In the genomic region with DNA sequence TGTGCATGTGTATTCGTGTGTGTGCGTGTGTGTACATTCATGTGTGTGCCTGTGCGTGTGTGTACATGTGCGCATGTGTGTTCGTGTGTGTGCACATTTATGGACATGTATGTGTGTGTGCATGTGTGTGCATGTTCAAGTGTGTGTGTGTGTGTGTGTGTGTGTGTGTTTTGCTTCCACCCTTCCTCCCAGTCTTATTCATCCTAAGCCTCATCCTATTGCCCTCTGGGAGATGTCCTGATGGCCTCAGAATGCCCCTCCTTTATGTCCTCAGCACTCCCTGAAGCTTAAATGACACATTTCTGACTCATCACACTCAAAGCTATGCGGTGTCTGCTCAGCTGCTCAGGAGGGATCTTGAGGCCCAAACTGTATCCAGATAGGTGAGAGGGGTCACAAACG, we compare ENCODE assay signal across 12 cellular contexts.
DNase-seq lines count a peak whose midpoint lies in the region; ATAC-seq and TF ChIP-seq lines count a peak whose summit lies in the region.
"Had no signal": no experiment of that assay in that cellular context is flagged by ENCODE, and none has a peak within 500 bp of the region (broad histone marks: within the 10 kb centered on the region; RNA-seq: fewer than 3 reads in every experiment).

No MANE protein-coding gene starts in this region.

- H3K4me2 ChIP-seq in mesendoderm (ENCODE audit: low read length): no peak overlapping the region

- intact Hi-C loops in Caco-2 (cut with micrococcal nuclease; ENCODE audit: unreplicated experiment): no loop called here
- intact Hi-C loops in body of pancreas (cut with DNase I): no loop called here

- POLR2A ChIA-PET in Caco-2 (lab: Charles Lee): interaction anchor here (0.5 kb wide), 1 partner anchor 48 kb away, joined by 3 read pairs; no protein-coding TSS in a partner anchor

- no peak overlapping the region for H3K56ac ChIP-seq in mesendoderm (ENCODE audit: low read length)

- H3K18ac ChIP-seq in mesendoderm (ENCODE audit: low read length): no peak overlapping the region

- DNase-seq in Caco-2: peak in 1 of 2 experiments; percentile 23
- peak; percentile 94 for DNase-seq in HT1080 (ENCODE audit: low read depth)
- peak; percentile 62 for DNase-seq in astrocyte of the hippocampus (ENCODE audit: low read depth, low spot score)
- DNase-seq in mesendoderm: peak; percentile 84
- no peak for DNase-seq in foreskin melanocyte
- DNase-seq in body of pancreas: no peak
- DNase-seq in activated naive CD4-positive, alpha-beta T cell treated with anti-CD3 and anti-CD28 coated beads, Interleukin-2, amount 10 ng/mL, durations not matched to agents 7 days and 5 days: no peak
- DNase-seq in germinal center (ENCODE audit: low spot score): no peak
- DNase-seq: activated T-cell treated with anti-CD3 and anti-CD28 coated beads, Interleukin-2, amount 50 U/mL, for 1 hour; head of caudate nucleus; Kasumi-1; sigmoid colon had no signal

- no peak overlapping the region for H4K8ac ChIP-seq in mesendoderm (ENCODE audit: low read depth, low read length)

- WGBS in mesendoderm (ENCODE audit: extremely low coverage, insufficient coverage, low lambda C conversion rate): no CpG with 5 or more reads among the region's 7 CpGs
- WGBS in body of pancreas, 2 donors: 64 to 69% methylated on average over 7 of the region's 7 CpGs

- no peaks in the 10 kb centered on the region for H3K9me3 Mint-ChIP-seq in Caco-2 (ENCODE audit: unreplicated experiment)
- no peaks in the 10 kb centered on the region for H3K9me3 Mint-ChIP-seq in activated naive CD4-positive, alpha-beta T cell treated with anti-CD3 and anti-CD28 coated beads, Interleukin-2, amount 10 ng/mL, durations not matched to agents 7 days and 5 days

- ATAC-seq in body of pancreas: no peak

- BruUV-seq in Caco-2 (replicated peaks; lab: Mats Ljungman, UMichigan): no TSS peak

- no peak overlapping the region for H2AK5ac ChIP-seq in mesendoderm (ENCODE audit: low read length)

- H2BK15ac ChIP-seq in mesendoderm (replicated peaks; ENCODE audit: low read depth): no peak overlapping the region

- no peaks in the 10 kb centered on the region for H3K27me3 Mint-ChIP-seq in Caco-2 (ENCODE audit: insufficient read depth, unreplicated experiment)
- peaks cover 17% of the 10 kb centered on the region for H3K27me3 Mint-ChIP-seq in activated naive CD4-positive, alpha-beta T cell treated with anti-CD3 and anti-CD28 coated beads, Interleukin-2, amount 10 ng/mL, durations not matched to agents 7 days and 5 days

- no peaks in the 10 kb centered on the region for H3K36me3 Mint-ChIP-seq in Caco-2 (ENCODE audit: insufficient read depth, unreplicated experiment)
- H3K36me3 Mint-ChIP-seq in activated naive CD4-positive, alpha-beta T cell treated with anti-CD3 and anti-CD28 coated beads, Interleukin-2, amount 10 ng/mL, durations not matched to agents 7 days and 5 days: no peaks in the 10 kb centered on the region

- no peaks in the 10 kb centered on the region for H3K27me3 ChIP-seq in Caco-2 (replicated peaks; ENCODE audit: control insufficient read depth, insufficient read depth, low read length)
- H3K27me3 ChIP-seq in mesendoderm (ENCODE audit: insufficient read depth, low read length, poor library complexity): no peaks in the 10 kb centered on the region
- no peaks in the 10 kb centered on the region for H3K27me3 ChIP-seq in body of pancreas

- no peak overlapping the region for H3K4me3 ChIP-seq in Caco-2 (ENCODE audit: low read depth, low read length)
- no peak overlapping the region for H3K4me3 ChIP-seq in mesendoderm (ENCODE audit: low read length)
- no peak overlapping the region for H3K4me3 ChIP-seq in body of pancreas
- H3K4me3 ChIP-seq: sigmoid colon had no signal

- H2BK5ac ChIP-seq in mesendoderm (ENCODE audit: low read length): no peak overlapping the region

- no peak overlapping the region for H3K4ac ChIP-seq in mesendoderm (ENCODE audit: low read depth, low read length)

- H4K5ac ChIP-seq in mesendoderm (ENCODE audit: low read length): no peak overlapping the region

- TF ChIP-seq CTCF in Caco-2 (IDR thresholded peaks at IDR 0.05; ENCODE audit: insufficient read depth in 1 of 2, low read depth in 1 of 2, low read length in 1 of 2, severe bottlenecking in 1 of 2, unreplicated experiment in 1 of 2) (no peak), body of pancreas (IDR thresholded peaks at IDR 0.05) (no peak)

- no peaks in the 10 kb centered on the region for H3K79me2 ChIP-seq in mesendoderm (ENCODE audit: control insufficient read depth, insufficient read depth, low read length)

- H3K79me1 ChIP-seq in mesendoderm (ENCODE audit: low read length): no peaks in the 10 kb centered on the region

- H3K36me3 ChIP-seq in Caco-2 (ENCODE audit: control insufficient read depth, insufficient read depth, low read length) (no peaks in the 10 kb centered on the region), mesendoderm (ENCODE audit: control insufficient read depth, insufficient read depth, low read length) (no peaks in the 10 kb centered on the region), body of pancreas (replicated peaks in 1 of 2; ENCODE audit: insufficient read depth in 1 of 2, low read depth in 2 of 2) (no peaks in the 10 kb centered on the region)
- H3K36me3 ChIP-seq: sigmoid colon had no signal

- CTCF ChIA-PET in Caco-2 (lab: Charles Lee): no interaction called here
- CTCF ChIA-PET in activated naive CD4-positive, alpha-beta T cell treated with anti-CD3 and anti-CD28 coated beads, Interleukin-2, amount 10 ng/mL, durations not matched to agents 7 days and 5 days (lab: Charles Lee): interaction anchor here (0.9 to 1.8 kb wide), 2 partner anchors 11 to 114 kb away, joined by 3 to 6 read pairs; no protein-coding TSS in a partner anchor

- peak overlapping the region; percentile 45 for H3K23ac ChIP-seq in mesendoderm (ENCODE audit: low read length)

- peak overlapping the region; percentile 45 for H3K27ac Mint-ChIP-seq in Caco-2 (ENCODE audit: unreplicated experiment)
- no peak overlapping the region for H3K27ac Mint-ChIP-seq in activated naive CD4-positive, alpha-beta T cell treated with anti-CD3 and anti-CD28 coated beads, Interleukin-2, amount 10 ng/mL, durations not matched to agents 7 days and 5 days

- H3K9me3 ChIP-seq in Caco-2 (no peaks in the 10 kb centered on the region), body of pancreas (no peaks in the 10 kb centered on the region)
- H3K9me3 ChIP-seq: sigmoid colon had no signal

- no peak overlapping the region for H3K4me3 Mint-ChIP-seq in Caco-2 (ENCODE audit: unreplicated experiment)
- H3K4me3 Mint-ChIP-seq in activated naive CD4-positive, alpha-beta T cell treated with anti-CD3 and anti-CD28 coated beads, Interleukin-2, amount 10 ng/mL, durations not matched to agents 7 days and 5 days: no peak overlapping the region

- peaks cover 5% of the 10 kb centered on the region; the same call in 1 of the 2 replicates for H3K4me1 ChIP-seq in Caco-2
- H3K4me1 ChIP-seq in mesendoderm (ENCODE audit: control insufficient read depth, low read depth, low read length): peaks cover 2% of the 10 kb centered on the region
- H3K4me1 ChIP-seq in body of pancreas: no peaks in the 10 kb centered on the region
- H3K4me1 ChIP-seq: sigmoid colon had no signal

- no peak overlapping the region for H3K9ac ChIP-seq in mesendoderm (ENCODE audit: low read length)

- H3K27ac ChIP-seq in mesendoderm (ENCODE audit: low read depth, low read length): no peak overlapping the region
- no peak overlapping the region for H3K27ac ChIP-seq in body of pancreas
- H3K27ac ChIP-seq: sigmoid colon had no signal

- no peak overlapping the region for H2BK120ac ChIP-seq in mesendoderm (ENCODE audit: low read depth, low read length)

- peaks cover 12% of the 10 kb centered on the region for H3K4me1 Mint-ChIP-seq in Caco-2 (ENCODE audit: low read depth, unreplicated experiment)
- no peaks in the 10 kb centered on the region for H3K4me1 Mint-ChIP-seq in activated naive CD4-positive, alpha-beta T cell treated with anti-CD3 and anti-CD28 coated beads, Interleukin-2, amount 10 ng/mL, durations not matched to agents 7 days and 5 days

- no peak for TF ChIP-seq POLR2A in body of pancreas (IDR thresholded peaks at IDR 0.05)

Comparison
In these comparisons a context has a peak if more than half of its experiments do, and no peak if none do; other contexts are left out.
1. DNase-seq: peak in HT1080 (single experiment), astrocyte of the hippocampus (single experiment) and mesendoderm (single experiment); none in foreskin melanocyte (single experiment), body of pancreas (0 of 4), activated naive CD4-positive, alpha-beta T cell treated with anti-CD3 and anti-CD28 coated beads, Interleukin-2, amount 10 ng/mL, durations not matched to agents 7 days and 5 days (single experiment) and germinal center (single experiment).